9 cellular contexts compared by ENCODE assay signal in the genomic region with DNA sequence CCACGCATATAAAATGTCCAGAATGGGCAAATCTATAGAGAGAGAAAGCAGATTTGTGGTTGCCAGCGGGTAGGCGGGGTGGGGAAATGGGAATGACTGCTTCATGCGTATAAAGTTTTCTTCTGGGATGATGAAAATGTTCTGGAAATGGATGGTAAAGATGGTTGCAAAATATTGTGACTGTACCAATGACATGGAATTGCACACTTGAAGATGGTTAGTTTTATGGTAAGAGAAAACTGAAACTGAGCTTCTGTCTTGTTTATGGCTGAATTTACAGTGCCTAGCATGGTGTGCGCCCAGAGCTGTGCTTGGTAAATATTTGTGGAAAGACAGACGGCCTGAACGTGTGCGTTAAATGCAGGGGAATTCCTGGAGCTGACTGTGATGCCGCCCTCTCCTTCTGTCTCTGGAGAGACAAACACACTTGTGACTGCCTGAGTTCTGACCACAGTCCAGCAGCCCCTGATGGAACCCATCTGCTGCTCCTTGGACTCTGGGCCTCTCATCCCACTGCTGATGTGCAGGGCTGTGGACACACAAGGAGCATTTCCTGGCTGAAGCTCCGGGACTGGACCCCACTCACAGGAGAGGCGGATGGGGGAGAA. TPM values are rescaled to one million over a fixed set of nuclear protein-coding genes. Genes with fewer than 3 reads are reported as not detected.
A peak's percentile ranks its signal among the peaks of the same experiment; 100 is the strongest.
DNase-seq lines count a peak whose midpoint lies in the region; ATAC-seq and TF ChIP-seq lines count a peak whose summit lies in the region.
"Had no signal": no experiment of that assay in that cellular context is flagged by ENCODE, and none has a peak within 500 bp of the region (broad histone marks: within the 10 kb centered on the region; RNA-seq: fewer than 3 reads in every experiment).

No MANE protein-coding gene starts in this region.

- H3K27ac ChIP-seq in body of pancreas = peak overlapping the region in 2 of 4 donors; percentile 28 to 47
- H3K27ac ChIP-seq in gastrocnemius medialis = peak overlapping the region in 3 of 4 donors; percentile 26 to 71 (median 34)

- H3K4me1 Mint-ChIP-seq in CD14-positive monocyte = peaks cover 60% of the 10 kb centered on the region

- H3K36me3 ChIP-seq in body of pancreas (replicated peaks in 1 of 2; ENCODE audit: insufficient read depth in 1 of 2, low read depth in 2 of 2) (no peaks in the 10 kb centered on the region), gastrocnemius medialis (no peaks in the 10 kb centered on the region), H7 (replicated peaks; ENCODE audit: control insufficient read depth, insufficient read depth, low read length) (no peaks in the 10 kb centered on the region)

- peaks cover 0 to 10% of the 10 kb centered on the region in 2 donors for H3K36me3 Mint-ChIP-seq in CD14-positive monocyte
- H3K36me3 Mint-ChIP-seq: natural killer cell had no signal

- H3K27ac Mint-ChIP-seq in CD14-positive monocyte = peak overlapping the region; percentile 96 to 99 (median 98)
- H3K27ac Mint-ChIP-seq: natural killer cell had no signal

- WGBS in body of pancreas, 2 donors = 65 to 66% methylated on average over 7 to 11 of the region's 11 CpGs

- DNase-seq in CD14-positive monocyte (ENCODE audit: low spot score) (no peak), body of pancreas (peak; percentile 24 to 39 (median 32)), islet precursor cell (peak; percentile 60), gastrocnemius medialis (no peak), H7 (no peak), posterior vena cava (ENCODE audit: low spot score) (no peak), iPS-NIHi7 (ENCODE audit: extremely low spot score) (no peak)
- no peak for DNase-seq in stimulated activated naive CD4-positive, alpha-beta T cell (lab: John Stamatoyannopoulos, UW)
- DNase-seq: natural killer cell had no signal

- no peak overlapping the region for H3K4me3 ChIP-seq in body of pancreas
- H3K4me3 ChIP-seq in gastrocnemius medialis = no peak overlapping the region
- no peak overlapping the region for H3K4me3 ChIP-seq in H7 (ENCODE audit: insufficient read depth, low read depth, low read length)

- ATAC-seq in body of pancreas = peak; percentile 60
- no peak for ATAC-seq in gastrocnemius medialis
- ATAC-seq: natural killer cell had no signal

- in situ Hi-C loops in gastrocnemius medialis (cut with MboI; ENCODE audit: low sequenced_read_pairs in 4 of 4) = no loop called here

- peaks cover 0 to 4% (median 2%) of the 10 kb centered on the region in 7 donors for H3K9me3 Mint-ChIP-seq in CD14-positive monocyte
- H3K9me3 Mint-ChIP-seq: natural killer cell had no signal

- no peak for TF ChIP-seq POLR2A in body of pancreas (IDR thresholded peaks at IDR 0.05)
- no peak for TF ChIP-seq POLR2A in gastrocnemius medialis (IDR thresholded peaks at IDR 0.05)

- peaks cover 1 to 19% (median 3%) of the 10 kb centered on the region in 3 donors for H3K27me3 Mint-ChIP-seq in CD14-positive monocyte (ENCODE audit: low read depth in 3 of 3)

- H3K9me3 ChIP-seq in body of pancreas (no peaks in the 10 kb centered on the region), gastrocnemius medialis (no peaks in the 10 kb centered on the region)

- H3K4me1 ChIP-seq in body of pancreas (no peaks in the 10 kb centered on the region), gastrocnemius medialis (no peaks in the 10 kb centered on the region)

- H3K27me3 ChIP-seq in body of pancreas (no peaks in the 10 kb centered on the region), gastrocnemius medialis (peaks cover 0 to 11% (median 0%) of the 10 kb centered on the region in 3 donors), H7 (ENCODE audit: control insufficient read depth, insufficient read depth, low read length) (no peaks in the 10 kb centered on the region)

- intact Hi-C loops in CD14-positive monocyte (cut with micrococcal nuclease) = no loop called here
- intact Hi-C loops in body of pancreas (cut with DNase I) = no loop called here
- intact Hi-C loops in gastrocnemius medialis (cut with DNase I; ENCODE audit: low total_unique reads) = no loop called here
- intact Hi-C loops in posterior vena cava (cut with DNase I) = no loop called here

- peak overlapping the region; percentile 24 to 62 for H3K4me3 Mint-ChIP-seq in CD14-positive monocyte
- H3K4me3 Mint-ChIP-seq: natural killer cell had no signal

- TF ChIP-seq CTCF in CD14-positive monocyte (IDR thresholded peaks at IDR 0.05) (no peak), body of pancreas (IDR thresholded peaks at IDR 0.05) (no peak), gastrocnemius medialis (IDR thresholded peaks at IDR 0.05 in 4 of 5, conservative IDR thresholded peaks at IDR 0.05 in 1 of 5) (no peak)

RNA-seq across cellular contexts. Expression of a gene that starts 8.6 kb away (rescaled TPM):
- polyA plus RNA-seq in CD14-positive monocyte = under 1 TPM; 0.29 to 0.84 TPM
- total RNA-seq in body of pancreas = under 1 TPM; 0.52 to 0.66 TPM
- 1 to 10 TPM in 1 of 4 donors, under 1 TPM in 2, not detected in 1; 0.23 to 1.2 (median 0.51) TPM for total RNA-seq in gastrocnemius medialis
- 0.69 and 1.2 TPM in 2 replicates for total RNA-seq in H7 (2014; rRNA removed; shearing (Covaris generic))
- 10 to 100 TPM in 1 of 2 donors, 1 to 10 TPM in 1; 7.9 to 15.9 TPM for total RNA-seq in posterior vena cava

RNA-seq across cellular contexts. Expression of a gene that starts 41.6 kb away (rescaled TPM):
- 10 to 100 TPM; 15.8 to 18.0 TPM for polyA plus RNA-seq in CD14-positive monocyte
- total RNA-seq in body of pancreas = 10 to 100 TPM in 1 of 2 donors, 1 to 10 TPM in 1; 9.6 to 19.2 TPM
- 10 to 100 TPM; 15.9 to 22.6 (median 21.2) TPM for total RNA-seq in gastrocnemius medialis
- total RNA-seq in H7 (2014; rRNA removed; shearing (Covaris generic)) = 17.9 and 18.2 TPM in 2 replicates
- total RNA-seq in posterior vena cava = 10 to 100 TPM; 16.9 to 17.5 TPM

Comparison
In these comparisons a context has a peak if more than half of its experiments do, and no peak if none do; other contexts are left out.
1. DNase-seq: peak in body of pancreas (4 of 4) and islet precursor cell (single experiment); none in CD14-positive monocyte (single experiment), gastrocnemius medialis (0 of 2), H7 (single experiment), posterior vena cava (single experiment), stimulated activated naive CD4-positive, alpha-beta T cell (0 of 6) and iPS-NIHi7 (single experiment).